ENCODE assay signal across 10 cellular contexts in genomic region chr2:29165362-29166236, GRCh38. TPM values are rescaled to one million over a fixed set of nuclear protein-coding genes. Genes with fewer than 3 reads are reported as not detected.
DNase-seq lines count a peak whose midpoint lies in the region; ATAC-seq and TF ChIP-seq lines count a peak whose summit lies in the region.
"Had no signal": no experiment of that assay in that cellular context is flagged by ENCODE, and none has a peak within 500 bp of the region (broad histone marks: within the 10 kb centered on the region; RNA-seq: fewer than 3 reads in every experiment).

No MANE protein-coding gene starts in this region.

- DNase-seq in AG09309 (ENCODE audit: low read depth) (peak; percentile 39), HFF-Myc (ENCODE audit: extremely low read depth, low read depth) (peak; percentile 82), amniotic stem cell (lab: John Stamatoyannopoulos, UW) (peak; percentile 6), kidney tubule cell (ENCODE audit: low spot score) (peak; percentile 12), WERI-Rb-1 (no peak), activated gamma-delta T cell (lab: John Stamatoyannopoulos, UW) (no peak), T-helper 2 cell (no peak), upper lobe of right lung (no peak)
- DNase-seq: T-helper 9 cell had no signal

- H3K4me3 ChIP-seq in AG09309 (ENCODE audit: control insufficient read depth, low read depth, low read length) (no peak overlapping the region), HFF-Myc (replicated peaks; ENCODE audit: low read depth, low read length) (no peak overlapping the region), WERI-Rb-1 (ENCODE audit: low read depth, low read length) (no peak overlapping the region), upper lobe of right lung (no peak overlapping the region)
- H3K4me3 ChIP-seq: esophagus muscularis mucosa had no signal

- H3K9me3 ChIP-seq in WERI-Rb-1 (ENCODE audit: severe bottlenecking) (no peaks in the 10 kb centered on the region), upper lobe of right lung (no peaks in the 10 kb centered on the region)
- H3K9me3 ChIP-seq: esophagus muscularis mucosa had no signal

- ATAC-seq in upper lobe of right lung: no peak

- H3K27me3 ChIP-seq in WERI-Rb-1 (ENCODE audit: insufficient read depth, low read depth, severe bottlenecking) (no peaks in the 10 kb centered on the region), upper lobe of right lung (no peaks in the 10 kb centered on the region)
- H3K27me3 ChIP-seq: esophagus muscularis mucosa had no signal

- H3K36me3 ChIP-seq in WERI-Rb-1: peaks cover 9% of the 10 kb centered on the region
- peaks cover 40% of the 10 kb centered on the region for H3K36me3 ChIP-seq in upper lobe of right lung

- H3K27ac ChIP-seq in WERI-Rb-1: no peak overlapping the region
- H3K27ac ChIP-seq in upper lobe of right lung: no peak overlapping the region
- H3K27ac ChIP-seq: esophagus muscularis mucosa had no signal

- H3K4me1 ChIP-seq in upper lobe of right lung: no peaks in the 10 kb centered on the region
- H3K4me1 ChIP-seq: esophagus muscularis mucosa had no signal

- intact Hi-C loops in upper lobe of right lung (cut with DNase I): no loop called here

- no peak for TF ChIP-seq CTCF in AG09309 (IDR thresholded peaks at IDR 0.05; ENCODE audit: control insufficient read depth, insufficient read depth, low read depth, low read length, missing control alignments)
- TF ChIP-seq CTCF in HFF-Myc (IDR thresholded peaks at IDR 0.05; ENCODE audit: low read depth, low read length, missing control alignments): no peak
- no peak for TF ChIP-seq CTCF in WERI-Rb-1 (IDR thresholded peaks at IDR 0.05; ENCODE audit: low read depth, low read length)
- TF ChIP-seq CTCF in upper lobe of right lung (IDR thresholded peaks at IDR 0.05): no peak

RNA-seq across cellular contexts. Expression of gene CLIP4, which starts 50.4 kb away (rescaled TPM):
- 61.1 TPM for total RNA-seq in upper lobe of right lung

Comparison
In these comparisons a context has a peak if more than half of its experiments do, and no peak if none do; other contexts are left out.
1. DNase-seq: peak in AG09309 (single experiment), HFF-Myc (single experiment), amniotic stem cell (single experiment) and kidney tubule cell (single experiment); none in WERI-Rb-1 (single experiment), activated gamma-delta T cell (single experiment), T-helper 2 cell (0 of 5) and upper lobe of right lung (single experiment).